In the genomic region with DNA sequence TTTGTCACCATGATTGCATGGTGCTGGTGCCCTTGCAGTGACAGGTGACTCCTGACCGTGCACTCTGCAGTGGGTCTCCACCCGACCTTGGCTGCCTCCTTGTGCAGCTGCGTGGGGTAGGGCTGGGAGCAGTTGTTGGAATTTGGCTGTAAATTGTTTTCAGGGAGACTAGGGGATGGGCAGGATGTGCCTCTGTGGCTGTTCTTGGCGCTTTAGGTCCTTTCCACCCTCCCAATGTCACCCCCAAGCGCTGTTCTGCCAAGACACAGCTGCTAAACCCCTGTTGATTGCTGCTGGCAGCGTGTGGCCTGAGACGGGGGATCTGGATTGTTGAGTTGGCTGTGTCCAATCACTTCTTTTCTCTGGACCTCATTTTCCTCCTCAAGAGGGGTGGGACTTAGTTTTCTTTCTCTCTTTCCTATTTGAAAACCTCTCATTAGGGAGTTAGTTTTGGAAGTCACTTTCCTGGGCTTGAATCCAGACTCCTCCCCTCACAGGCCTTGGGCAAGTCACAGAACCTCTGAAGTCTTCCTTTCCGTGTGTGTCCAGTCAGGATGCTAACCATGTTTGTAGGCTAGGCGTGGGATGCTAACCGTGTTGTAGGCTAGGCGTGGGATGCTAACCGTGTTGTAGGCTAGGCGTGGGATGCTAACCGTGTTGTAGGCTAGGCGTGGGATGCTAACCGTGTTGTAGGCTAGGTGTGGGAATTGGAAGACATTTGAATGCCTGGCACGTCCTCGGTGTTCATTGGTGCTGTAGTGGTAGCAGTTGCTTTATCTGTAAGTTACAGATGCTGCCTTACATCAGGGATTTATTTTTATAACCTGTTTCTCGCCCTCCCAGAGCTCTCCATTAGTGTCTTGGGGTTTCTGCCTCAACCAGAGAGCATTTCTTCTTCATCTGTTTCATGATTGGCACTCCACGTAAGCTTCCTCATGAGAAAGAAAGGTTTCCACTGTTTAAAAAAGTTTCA, we compare ENCODE assay signal across 8 cellular contexts. TPM values are rescaled to one million over a fixed set of nuclear protein-coding genes. Genes with fewer than 3 reads are reported as not detected.
DNase-seq lines count a peak whose midpoint lies in the region; ATAC-seq and TF ChIP-seq lines count a peak whose summit lies in the region.

No MANE protein-coding gene starts in this region.

- H3K27me3 ChIP-seq in lower lobe of right lung (ENCODE audit: low read depth): no peaks in the 10 kb centered on the region
- H3K27me3 ChIP-seq in vagina: no peaks in the 10 kb centered on the region

- H3K4me1 ChIP-seq in lower lobe of right lung (peaks cover 84% of the 10 kb centered on the region), vagina (peaks cover 92% of the 10 kb centered on the region)

- ATAC-seq in Right ventricle myocardium inferior (peak; percentile 75), lower lobe of right lung (peak; percentile 13 to 50)

- no peak for TF ChIP-seq POLR2A in vagina (IDR thresholded peaks at IDR 0.05)

- TF ChIP-seq CTCF in lower lobe of right lung (IDR thresholded peaks at IDR 0.05): no peak
- no peak for TF ChIP-seq CTCF in vagina (IDR thresholded peaks at IDR 0.05)

- peak overlapping the region; percentile 61 for H3K27ac ChIP-seq in lower lobe of right lung
- H3K27ac ChIP-seq in vagina: peak overlapping the region; percentile 67

- no peaks in the 10 kb centered on the region for H3K36me3 ChIP-seq in lower lobe of right lung
- no peaks in the 10 kb centered on the region for H3K36me3 ChIP-seq in vagina

- H3K9me3 ChIP-seq in lower lobe of right lung (no peaks in the 10 kb centered on the region), vagina (no peaks in the 10 kb centered on the region)

- DNase-seq in Right ventricle myocardium inferior (ENCODE audit: missing footprints) (peak; percentile 80), cardiac septum (ENCODE audit: low spot score) (no peak), cerebellar cortex (ENCODE audit: low spot score) (peak; percentile 17), lower lobe of right lung (no peak), vagina (ENCODE audit: extremely low spot score in 2 of 2) (no peak), NK-92 (lab: John Stamatoyannopoulos, UW; ENCODE audit: unreplicated experiment) (no peak), HK-2 (ENCODE audit: unreplicated experiment) (no peak)
- DNase-seq in stimulated activated CD4-positive, alpha-beta T cell treated with anti-CD3 and anti-CD28 coated beads, Interleukin-4, amount 100 ng/mL, for 4 hours: no peak

- H3K4me3 ChIP-seq in lower lobe of right lung: no peak overlapping the region
- peak overlapping the region; percentile 6 to 9 for H3K4me3 ChIP-seq in vagina

- intact Hi-C loops in Right ventricle myocardium inferior (cut with DNase I): no loop called here
- intact Hi-C loops in cardiac septum (cut with DNase I): no loop called here
- intact Hi-C loops in lower lobe of right lung (cut with DNase I): no loop called here
- intact Hi-C loops in vagina (cut with DNase I): no loop called here

RNA-seq across cellular contexts. Expression of a gene that starts 8.6 kb away (rescaled TPM):
- total RNA-seq in Right ventricle myocardium inferior (63.1 TPM), cardiac septum (54.6 TPM), lower lobe of right lung (156 TPM), vagina (73.4 TPM)

Comparison
In these comparisons a context has a peak if more than half of its experiments do, and no peak if none do; other contexts are left out.
1. DNase-seq: peak in Right ventricle myocardium inferior (single experiment) and cerebellar cortex (single experiment); none in cardiac septum (single experiment), lower lobe of right lung (single experiment), vagina (0 of 2), NK-92 (single experiment), stimulated activated CD4-positive, alpha-beta T cell treated with anti-CD3 and anti-CD28 coated beads, Interleukin-4, amount 100 ng/mL, for 4 hours (0 of 2) and HK-2 (single experiment).